ENCODE assay signal across 1 cellular context in genomic region chr1:15408890-15409399, GRCh38.
TF ChIP-seq lines count a peak whose summit lies in the region.

No MANE protein-coding gene starts in this region.

TF ChIP-seq in K562, 482 proteins besides CTCF, POLR2A, EP300 and RAD21 (continued from another document):
- TF ChIP-seq ARID4B (CRISPR knock-in tag; IDR thresholded peaks at IDR 0.05), result no peak
- TF ChIP-seq, protein P1, sequence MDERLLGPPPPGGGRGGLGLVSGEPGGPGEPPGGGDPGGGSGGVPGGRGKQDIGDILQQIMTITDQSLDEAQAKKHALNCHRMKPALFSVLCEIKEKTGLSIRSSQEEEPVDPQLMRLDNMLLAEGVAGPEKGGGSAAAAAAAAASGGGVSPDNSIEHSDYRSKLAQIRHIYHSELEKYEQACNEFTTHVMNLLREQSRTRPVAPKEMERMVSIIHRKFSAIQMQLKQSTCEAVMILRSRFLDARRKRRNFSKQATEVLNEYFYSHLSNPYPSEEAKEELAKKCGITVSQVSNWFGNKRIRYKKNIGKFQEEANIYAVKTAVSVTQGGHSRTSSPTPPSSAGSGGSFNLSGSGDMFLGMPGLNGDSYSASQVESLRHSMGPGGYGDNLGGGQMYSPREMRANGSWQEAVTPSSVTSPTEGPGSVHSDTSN (CRISPR knock-in tag; IDR thresholded peaks at IDR 0.05; ENCODE audit: low read depth), result no peak
- TF ChIP-seq, protein P1 (tag; conservative IDR thresholded peaks at IDR 0.05; ENCODE audit: low read depth), result no peak
- no peak for TF ChIP-seq CEBPG (CRISPR knock-in tag; IDR thresholded peaks at IDR 0.05)
- no peak for TF ChIP-seq CEBPG (tag; conservative IDR thresholded peaks at IDR 0.05 in 1 of 2, IDR thresholded peaks at IDR 0.05 in 1 of 2)
- no peak for TF ChIP-seq ZKSCAN1 (IDR thresholded peaks at IDR 0.05; ENCODE audit: low read depth, low read length)
- TF ChIP-seq CAMTA2 (CRISPR knock-in tag; conservative IDR thresholded peaks at IDR 0.05), result 0 out of 2 replicates have a peak, but pooled peaks have one; percentile 16
- TF ChIP-seq, protein P2, sequence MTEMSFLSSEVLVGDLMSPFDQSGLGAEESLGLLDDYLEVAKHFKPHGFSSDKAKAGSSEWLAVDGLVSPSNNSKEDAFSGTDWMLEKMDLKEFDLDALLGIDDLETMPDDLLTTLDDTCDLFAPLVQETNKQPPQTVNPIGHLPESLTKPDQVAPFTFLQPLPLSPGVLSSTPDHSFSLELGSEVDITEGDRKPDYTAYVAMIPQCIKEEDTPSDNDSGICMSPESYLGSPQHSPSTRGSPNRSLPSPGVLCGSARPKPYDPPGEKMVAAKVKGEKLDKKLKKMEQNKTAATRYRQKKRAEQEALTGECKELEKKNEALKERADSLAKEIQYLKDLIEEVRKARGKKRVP (CRISPR knock-in tag; IDR thresholded peaks at IDR 0.05), result 0 out of 2 replicates have a peak, but pooled peaks have one; percentile 23
